Comparison of ENCODE assay signal across 27 cellular contexts in the genomic region with DNA sequence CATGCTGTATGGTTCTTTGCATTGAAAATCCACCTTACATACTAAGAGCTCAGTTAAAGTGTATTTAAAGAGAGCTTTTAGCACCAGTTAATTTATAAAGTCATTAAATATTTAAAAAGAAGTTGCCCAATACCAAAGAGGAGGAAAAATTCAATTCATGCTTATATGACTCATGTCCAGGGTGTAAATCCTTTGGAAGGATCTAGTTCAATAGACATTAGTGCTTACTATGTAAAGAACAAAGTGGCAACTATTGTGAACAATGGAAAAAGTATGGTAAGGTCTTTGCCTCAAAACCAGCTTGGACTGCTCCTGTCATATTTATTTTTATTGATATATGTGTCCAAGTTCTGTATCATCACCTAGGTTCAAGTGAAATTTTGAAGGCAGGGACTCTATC.
"Had no signal": no experiment of that assay in that cellular context is flagged by ENCODE, and none has a peak within 500 bp of the region (broad histone marks: within the 10 kb centered on the region; RNA-seq: fewer than 3 reads in every experiment).

No MANE protein-coding gene starts in this region.

- H3K4me2 ChIP-seq: smooth muscle cell had no signal

- H3K36me3 ChIP-seq: left lung, lower lobe of right lung, pancreas, prostate gland, right atrium auricular region, right lobe of liver, stomach, thyroid gland, transverse colon, upper lobe of left lung, vagina had no signal

- H3K36me3 Mint-ChIP-seq: naive thymus-derived CD8-positive, alpha-beta T cell; stimulated activated naive B cell treated with anti-CD40 and anti-IgM and Interleukin-4, amounts not matched to agents 10 μg/mL and 1 μg/mL and 100 μg/mL, for 72 hours had no signal

- H3K27me3 Mint-ChIP-seq: naive thymus-derived CD8-positive, alpha-beta T cell; stimulated activated naive B cell treated with anti-CD40 and anti-IgM and Interleukin-4, amounts not matched to agents 10 μg/mL and 1 μg/mL and 100 μg/mL, for 72 hours had no signal

- H3K4me3 ChIP-seq: left lung, lower lobe of right lung, pancreas, prostate gland, right atrium auricular region, right lobe of liver, smooth muscle cell, stomach, testis, thyroid gland, transverse colon, upper lobe of left lung, vagina had no signal

- H3K9me3 ChIP-seq: left lung, lower lobe of right lung, pancreas, prostate gland, right atrium auricular region, right lobe of liver, stomach, testis, thyroid gland, transverse colon, upper lobe of left lung, vagina had no signal

- DNase-seq: hippocampal formation; kidney; left colon; left lung; lower lobe of right lung; mammary epithelial cell; mesenchymal stem cell; naive thymus-derived CD8-positive, alpha-beta T cell; nucleus accumbens; pancreas; posterior cingulate gyrus; right lobe of liver; stimulated activated CD4-positive, alpha-beta T cell treated with anti-CD3 and anti-CD28 coated beads, Interleukin-1b, Interleukin-23, amount 100 ng/mL, for 48 hours; stimulated activated CD4-positive, alpha-beta T cell treated with anti-CD3 and anti-CD28 coated beads, Interleukin-4, amount 100 ng/mL, for 1 hour; stimulated activated naive B cell treated with anti-CD40 and anti-IgM and Interleukin-4, amounts not matched to agents 10 μg/mL and 1 μg/mL and 100 μg/mL, for 72 hours; stimulated activated naive CD8-positive, alpha-beta T cell treated with anti-CD3 and anti-CD28 coated beads, Interleukin-15, Interleukin-2, amounts not matched to agents 100 U/mL and 50 U/mL, for 24 hours; stomach; testis; thyroid gland; transverse colon; upper lobe of left lung had no signal

- H3K4me1 ChIP-seq: left lung, lower lobe of right lung, pancreas, prostate gland, right atrium auricular region, right lobe of liver, stomach, testis, thyroid gland, transverse colon, upper lobe of left lung, vagina had no signal

- H3K4me3 Mint-ChIP-seq: naive thymus-derived CD8-positive, alpha-beta T cell; nephron; neural crest cell; stimulated activated naive B cell treated with anti-CD40 and anti-IgM and Interleukin-4, amounts not matched to agents 10 μg/mL and 1 μg/mL and 100 μg/mL, for 72 hours had no signal

- H3K4me1 Mint-ChIP-seq: naive thymus-derived CD8-positive, alpha-beta T cell; nephron; neural crest cell; stimulated activated naive B cell treated with anti-CD40 and anti-IgM and Interleukin-4, amounts not matched to agents 10 μg/mL and 1 μg/mL and 100 μg/mL, for 72 hours had no signal

- H3K27me3 ChIP-seq: left lung, pancreas, right atrium auricular region, right lobe of liver, stomach, testis, thyroid gland, transverse colon, upper lobe of left lung, vagina had no signal

- H3K9me3 Mint-ChIP-seq: nephron had no signal

- H3K27ac ChIP-seq: left lung, lower lobe of right lung, pancreas, prostate gland, right atrium auricular region, right lobe of liver, stomach, testis, thyroid gland, transverse colon, upper lobe of left lung, vagina had no signal

- H3K27ac Mint-ChIP-seq: naive thymus-derived CD8-positive, alpha-beta T cell; nephron; stimulated activated naive B cell treated with anti-CD40 and anti-IgM and Interleukin-4, amounts not matched to agents 10 μg/mL and 1 μg/mL and 100 μg/mL, for 72 hours had no signal

- ATAC-seq: left colon; left lung; lower lobe of right lung; naive thymus-derived CD8-positive, alpha-beta T cell; pancreas; right lobe of liver; stimulated activated naive B cell treated with anti-CD40 and anti-IgM and Interleukin-4, amounts not matched to agents 10 μg/mL and 1 μg/mL and 100 μg/mL, for 72 hours; stimulated activated naive CD8-positive, alpha-beta T cell treated with anti-CD3 and anti-CD28 coated beads, Interleukin-15, Interleukin-2, amounts not matched to agents 100 U/mL and 50 U/mL, for 24 hours had no signal
